ENCODE assay signal across 28 cellular contexts in the genomic region with DNA sequence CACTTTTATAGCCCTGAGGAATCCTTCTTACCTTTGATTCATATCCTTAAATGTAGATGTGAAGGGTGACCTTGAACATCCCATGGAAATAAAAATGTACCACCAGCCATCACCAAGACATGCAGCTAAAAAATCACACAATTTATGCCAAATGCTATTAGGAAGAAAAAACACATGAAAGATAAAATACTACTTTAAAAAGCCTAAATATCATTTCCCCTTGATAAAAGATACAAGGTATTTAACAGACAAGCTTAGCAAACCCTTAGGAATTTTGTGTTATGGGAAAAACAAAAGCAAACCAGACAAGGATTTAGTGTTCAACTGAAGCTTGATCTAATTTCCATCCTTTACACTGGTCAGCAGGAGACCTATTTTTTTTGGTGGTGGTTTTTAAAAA.
"Had no signal": no experiment of that assay in that cellular context is flagged by ENCODE, and none has a peak within 500 bp of the region (broad histone marks: within the 10 kb centered on the region; RNA-seq: fewer than 3 reads in every experiment).

No MANE protein-coding gene starts in this region.

- H3K4me2 ChIP-seq: neural progenitor cell had no signal

- DNase-seq: naive B cell; naive thymus-derived CD8-positive, alpha-beta T cell; occipital lobe; ovary; posterior cingulate gyrus; retina; right cardiac atrium; right lobe of liver; sigmoid colon; small intestine; stimulated activated CD4-positive, alpha-beta T cell treated with anti-CD3 and anti-CD28 coated beads, Interleukin-15, amount 100 ng/mL, for 24 hours; stimulated activated CD4-positive, alpha-beta T cell treated with anti-CD3 and anti-CD28 coated beads, Interleukin-2, amount 100 ng/mL, for 24 hours; stimulated activated CD4-positive, alpha-beta T cell treated with anti-CD3 and anti-CD28 coated beads, Interleukin-2, amount 100 ng/mL, for 48 hours; stimulated activated CD4-positive, alpha-beta T cell treated with anti-CD3 and anti-CD28 coated beads, Interleukin-4, amount 100 ng/mL, for 24 hours; stimulated activated naive B cell treated with anti-CD40 and anti-IgM and Interleukin-4, amounts not matched to agents 10 μg/mL and 1 μg/mL and 100 μg/mL, for 72 hours; stimulated activated naive CD4-positive, alpha-beta T cell treated with Interleukin-2 at 50 U/mL for 16 hours; stomach; thyroid gland; upper lobe of right lung; uterus had no signal

- H2AFZ ChIP-seq: neural progenitor cell, parathyroid adenoma had no signal

- H3K27ac Mint-ChIP-seq: naive B cell; naive thymus-derived CD8-positive, alpha-beta T cell; natural killer cell treated with Interleukin-12 subunit alpha and Interleukin-12 subunit beta and Interleukin-15 and Interleukin-18, amount 100 ng/mL, for 72 hours; neural progenitor cell; stimulated activated effector memory CD8-positive, alpha-beta T cell treated with anti-CD3 and anti-CD28 coated beads, Interleukin-12 subunit alpha, Interleukin-12 subunit beta, amount 100 ng/mL, for 72 hours; stimulated activated naive B cell treated with anti-CD40 and anti-IgM and Interleukin-4, amounts not matched to agents 10 μg/mL and 1 μg/mL and 100 μg/mL, for 72 hours; stimulated activated naive CD8-positive, alpha-beta T cell treated with anti-CD3 and anti-CD28 coated beads, Interleukin-15, Interleukin-2, amounts not matched to agents 100 ng/mL and 50 ng/mL, for 24 hours had no signal

- H3K4me1 Mint-ChIP-seq: naive B cell; stimulated activated naive B cell treated with anti-CD40 and anti-IgM and Interleukin-4, amounts not matched to agents 10 μg/mL and 1 μg/mL and 100 μg/mL, for 72 hours had no signal

- H3K36me3 ChIP-seq: neural progenitor cell, ovary, prostate gland, right lobe of liver, sigmoid colon, stomach, thoracic aorta, thyroid gland, tibial nerve, upper lobe of right lung, uterus had no signal

- H3K4me1 ChIP-seq: parathyroid adenoma, prostate gland, sigmoid colon, thyroid gland, tibial nerve, upper lobe of right lung, uterus had no signal

- H3K27me3 ChIP-seq: neural progenitor cell, ovary, right lobe of liver, sigmoid colon, stomach, thyroid gland, tibial nerve, upper lobe of right lung, uterus had no signal

- H3K79me2 ChIP-seq: parathyroid adenoma had no signal

- H3K4me3 ChIP-seq: neural progenitor cell, ovary, prostate gland, right lobe of liver, sigmoid colon, stomach, thoracic aorta, thyroid gland, tibial nerve, upper lobe of right lung, uterus had no signal

- H3K27ac ChIP-seq: neural progenitor cell, ovary, parathyroid adenoma, prostate gland, right lobe of liver, sigmoid colon, stomach, thoracic aorta, thyroid gland, tibial nerve, upper lobe of right lung, uterus had no signal

- H3K9ac ChIP-seq: neural progenitor cell, parathyroid adenoma had no signal

- H3K36me3 Mint-ChIP-seq: naive B cell; naive thymus-derived CD8-positive, alpha-beta T cell; natural killer cell treated with Interleukin-12 subunit alpha and Interleukin-12 subunit beta and Interleukin-15 and Interleukin-18, amount 100 ng/mL, for 72 hours; neural progenitor cell; stimulated activated effector memory CD8-positive, alpha-beta T cell treated with anti-CD3 and anti-CD28 coated beads, Interleukin-12 subunit alpha, Interleukin-12 subunit beta, amount 100 ng/mL, for 72 hours; stimulated activated naive B cell treated with anti-CD40 and anti-IgM and Interleukin-4, amounts not matched to agents 10 μg/mL and 1 μg/mL and 100 μg/mL, for 72 hours had no signal

- H3K9me3 ChIP-seq: ovary, prostate gland, right lobe of liver, sigmoid colon, stomach, thoracic aorta, thyroid gland, tibial nerve, upper lobe of right lung, uterus had no signal

- H3K9me3 Mint-ChIP-seq: naive thymus-derived CD8-positive, alpha-beta T cell; natural killer cell treated with Interleukin-12 subunit alpha and Interleukin-12 subunit beta and Interleukin-15 and Interleukin-18, amount 100 ng/mL, for 72 hours; stimulated activated effector memory CD8-positive, alpha-beta T cell treated with anti-CD3 and anti-CD28 coated beads, Interleukin-12 subunit alpha, Interleukin-12 subunit beta, amount 100 ng/mL, for 72 hours; stimulated activated naive B cell treated with anti-CD40 and anti-IgM and Interleukin-4, amounts not matched to agents 10 μg/mL and 1 μg/mL and 100 μg/mL, for 72 hours; stimulated activated naive CD8-positive, alpha-beta T cell treated with anti-CD3 and anti-CD28 coated beads, Interleukin-15, Interleukin-2, amounts not matched to agents 100 ng/mL and 50 ng/mL, for 24 hours had no signal

- FAIRE-seq: small intestine had no signal

- H3K4me3 Mint-ChIP-seq: naive B cell; naive thymus-derived CD8-positive, alpha-beta T cell; natural killer cell treated with Interleukin-12 subunit alpha and Interleukin-12 subunit beta and Interleukin-15 and Interleukin-18, amount 100 ng/mL, for 72 hours; neural progenitor cell; stimulated activated effector memory CD8-positive, alpha-beta T cell treated with anti-CD3 and anti-CD28 coated beads, Interleukin-12 subunit alpha, Interleukin-12 subunit beta, amount 100 ng/mL, for 72 hours; stimulated activated naive B cell treated with anti-CD40 and anti-IgM and Interleukin-4, amounts not matched to agents 10 μg/mL and 1 μg/mL and 100 μg/mL, for 72 hours; stimulated activated naive CD8-positive, alpha-beta T cell treated with anti-CD3 and anti-CD28 coated beads, Interleukin-15, Interleukin-2, amounts not matched to agents 100 ng/mL and 50 ng/mL, for 24 hours had no signal

- ATAC-seq: naive thymus-derived CD8-positive, alpha-beta T cell; natural killer cell treated with Interleukin-12 subunit alpha and Interleukin-12 subunit beta and Interleukin-15 and Interleukin-18, amount 100 ng/mL, for 72 hours; right cardiac atrium; right lobe of liver; stimulated activated effector memory CD8-positive, alpha-beta T cell treated with anti-CD3 and anti-CD28 coated beads, Interleukin-12 subunit alpha, Interleukin-12 subunit beta, amount 100 ng/mL, for 72 hours; stimulated activated naive B cell treated with anti-CD40 and anti-IgM and Interleukin-4, amounts not matched to agents 10 μg/mL and 1 μg/mL and 100 μg/mL, for 72 hours; upper lobe of right lung had no signal
